ENCODE assay signal across 8 cellular contexts in the genomic region with DNA sequence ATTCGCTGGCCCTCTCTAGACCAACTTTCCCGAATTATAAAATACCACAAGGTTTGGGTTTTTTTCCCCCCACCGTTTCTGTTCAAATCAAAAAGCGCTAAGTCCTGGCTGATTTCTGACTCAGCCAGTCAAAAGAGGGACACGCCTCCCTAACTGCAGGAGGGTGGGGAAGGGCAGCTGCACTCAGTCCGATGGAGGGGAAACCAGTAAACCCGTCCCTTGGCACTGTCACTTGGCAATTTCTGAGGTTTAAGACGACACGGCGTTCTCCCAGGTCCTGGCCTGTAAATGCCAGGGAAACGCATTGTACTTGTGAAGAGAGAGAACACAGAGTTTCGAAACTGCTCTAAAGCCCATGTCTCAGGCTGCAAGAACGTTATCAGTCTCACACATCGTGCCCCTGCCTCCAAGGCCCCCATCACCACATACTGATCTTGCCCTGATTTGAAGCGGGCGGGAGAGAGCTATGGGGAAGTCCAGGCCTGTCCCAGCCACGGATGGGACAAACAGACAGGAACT. TPM values are rescaled to one million over a fixed set of nuclear protein-coding genes. Genes with fewer than 3 reads are reported as not detected.
A peak's percentile ranks its signal among the peaks of the same experiment; 100 is the strongest.
DNase-seq lines count a peak whose midpoint lies in the region; ATAC-seq and TF ChIP-seq lines count a peak whose summit lies in the region.

No MANE protein-coding gene starts in this region.

- H3K27me3 ChIP-seq in endodermal cell (ENCODE audit: control insufficient read depth, insufficient read depth, low read length, poor library complexity, severe bottlenecking): no peaks in the 10 kb centered on the region
- no peaks in the 10 kb centered on the region for H3K27me3 ChIP-seq in naive thymus-derived CD4-positive, alpha-beta T cell (ENCODE audit: control insufficient read depth in 2 of 2, insufficient read depth in 2 of 2, low read length in 2 of 2)

- POLR2A ChIA-PET in naive thymus-derived CD4-positive, alpha-beta T cell (lab: Charles Lee): no interaction called here

- no peak overlapping the region for H3K27ac Mint-ChIP-seq in endodermal cell
- no peak overlapping the region for H3K27ac Mint-ChIP-seq in naive thymus-derived CD4-positive, alpha-beta T cell
- H3K27ac Mint-ChIP-seq in effector memory CD8-positive, alpha-beta T cell: no peak overlapping the region

- H3K9ac ChIP-seq in endodermal cell (ENCODE audit: extremely low read depth, low read length, poor library complexity, severe bottlenecking): no peak overlapping the region

- no peak overlapping the region for H3K27ac ChIP-seq in endodermal cell (ENCODE audit: low read depth, low read length)
- no peak overlapping the region for H3K27ac ChIP-seq in naive thymus-derived CD4-positive, alpha-beta T cell (ENCODE audit: low read depth, low read length)

- WGBS in endodermal cell (ENCODE audit: insufficient coverage in 1 of 2, insufficient read length in 1 of 2), 2 experiments: 39 to 50% methylated on average over 13 to 17 of the region's 17 CpGs

- peak; percentile 65 for DNase-seq in AG09309 (ENCODE audit: low read depth)
- DNase-seq in LHCN-M2 (ENCODE audit: low read depth): peak; percentile 90
- peak; percentile 68 for DNase-seq in endodermal cell
- DNase-seq in naive thymus-derived CD4-positive, alpha-beta T cell: no peak
- no peak for DNase-seq in effector memory CD8-positive, alpha-beta T cell
- DNase-seq in GM20000 (ENCODE audit: low spot score): no peak
- no peak for DNase-seq in activated CD4-positive, alpha-beta T cell treated with anti-CD3 and anti-CD28 coated beads for 48 hours

- CTCF ChIA-PET in naive thymus-derived CD4-positive, alpha-beta T cell (lab: Charles Lee): no interaction called here

- H3K9me3 Mint-ChIP-seq in endodermal cell: no peaks in the 10 kb centered on the region
- no peaks in the 10 kb centered on the region for H3K9me3 Mint-ChIP-seq in naive thymus-derived CD4-positive, alpha-beta T cell
- H3K9me3 Mint-ChIP-seq in effector memory CD8-positive, alpha-beta T cell: no peaks in the 10 kb centered on the region

- ATAC-seq in naive thymus-derived CD4-positive, alpha-beta T cell: peak; percentile 44
- ATAC-seq in GM21360 (IDR thresholded peaks at IDR 0.05; ENCODE audit: unreplicated experiment): no peak
- ATAC-seq in effector memory CD8-positive, alpha-beta T cell (replicated peaks): no peak

- no peaks in the 10 kb centered on the region for H3K36me3 Mint-ChIP-seq in endodermal cell (ENCODE audit: low read depth)
- no peaks in the 10 kb centered on the region for H3K36me3 Mint-ChIP-seq in naive thymus-derived CD4-positive, alpha-beta T cell
- peaks cover 2% of the 10 kb centered on the region for H3K36me3 Mint-ChIP-seq in effector memory CD8-positive, alpha-beta T cell (ENCODE audit: insufficient read depth)

- no peak overlapping the region for H3K4me3 Mint-ChIP-seq in endodermal cell
- H3K4me3 Mint-ChIP-seq in naive thymus-derived CD4-positive, alpha-beta T cell: no peak overlapping the region
- H3K4me3 Mint-ChIP-seq in effector memory CD8-positive, alpha-beta T cell: no peak overlapping the region

- H3K9me3 ChIP-seq in endodermal cell (ENCODE audit: control insufficient read depth, low read length): no peaks in the 10 kb centered on the region
- no peaks in the 10 kb centered on the region for H3K9me3 ChIP-seq in naive thymus-derived CD4-positive, alpha-beta T cell (ENCODE audit: control insufficient read depth in 2 of 3, low read length in 3 of 3)

- H3K4me1 ChIP-seq in endodermal cell (ENCODE audit: control insufficient read depth, insufficient read depth, low read length): peaks cover 9% of the 10 kb centered on the region
- H3K4me1 ChIP-seq in naive thymus-derived CD4-positive, alpha-beta T cell (ENCODE audit: control insufficient read depth in 2 of 2, insufficient read depth in 2 of 2, low read length in 2 of 2): no peaks in the 10 kb centered on the region

- H3K27me3 Mint-ChIP-seq in endodermal cell (ENCODE audit: insufficient read depth): peaks cover 2% of the 10 kb centered on the region
- no peaks in the 10 kb centered on the region for H3K27me3 Mint-ChIP-seq in naive thymus-derived CD4-positive, alpha-beta T cell
- H3K27me3 Mint-ChIP-seq in effector memory CD8-positive, alpha-beta T cell: no peaks in the 10 kb centered on the region

- H3K4me1 Mint-ChIP-seq in endodermal cell: peaks cover 39% of the 10 kb centered on the region
- peaks cover 0 to 10% (median 0%) of the 10 kb centered on the region in 7 donors for H3K4me1 Mint-ChIP-seq in naive thymus-derived CD4-positive, alpha-beta T cell
- no peaks in the 10 kb centered on the region for H3K4me1 Mint-ChIP-seq in effector memory CD8-positive, alpha-beta T cell (ENCODE audit: low read depth in 2 of 2)

- TF ChIP-seq CTCF in AG09309 (IDR thresholded peaks at IDR 0.05; ENCODE audit: control insufficient read depth, insufficient read depth, low read depth, low read length, missing control alignments) (no peak), endodermal cell (conservative IDR thresholded peaks at IDR 0.05) (no peak), GM20000 (IDR thresholded peaks at IDR 0.05; ENCODE audit: extremely low read depth, missing control alignments) (no peak)

- no peaks in the 10 kb centered on the region for H3K36me3 ChIP-seq in endodermal cell (ENCODE audit: control insufficient read depth, insufficient read depth, low read length)
- no peaks in the 10 kb centered on the region for H3K36me3 ChIP-seq in naive thymus-derived CD4-positive, alpha-beta T cell (ENCODE audit: control insufficient read depth in 2 of 3, insufficient read depth in 3 of 3, low read length in 3 of 3)

- H3K4me3 ChIP-seq in AG09309 (ENCODE audit: control insufficient read depth, low read depth, low read length) (peak overlapping the region; percentile 23), endodermal cell (ENCODE audit: low read length) (no peak overlapping the region)
- H3K4me3 ChIP-seq in naive thymus-derived CD4-positive, alpha-beta T cell (ENCODE audit: low read length): no peak overlapping the region

- intact Hi-C loops in naive thymus-derived CD4-positive, alpha-beta T cell (cut with micrococcal nuclease): no loop called here

RNA-seq across cellular contexts. Expression of a gene that starts 57.9 kb away (rescaled TPM):
- total RNA-seq in LHCN-M2 (2014; rRNA removed) (3.9 and 5.1 TPM in 2 replicates), endodermal cell (1 to 10 TPM in 1 of 2 donors, under 1 TPM in 1; 0.79 to 2.2 TPM)
- polyA plus RNA-seq in LHCN-M2 (2012): 6.3 TPM
- polyA plus RNA-seq in endodermal cell (2013, experiment 1 of 2): 9.3 TPM
- 10.4 TPM for polyA plus RNA-seq in endodermal cell (2013, experiment 2 of 2)
- 1 to 10 TPM; 1.5 to 9.8 (median 2.2) TPM for total RNA-seq in naive thymus-derived CD4-positive, alpha-beta T cell
- under 1 TPM; 0.09 to 0.21 TPM for polyA plus RNA-seq in naive thymus-derived CD4-positive, alpha-beta T cell

Comparison
In these comparisons a context has a peak if more than half of its experiments do, and no peak if none do; other contexts are left out.
1. DNase-seq: peak in AG09309 (single experiment), LHCN-M2 (single experiment) and endodermal cell (single experiment); none in naive thymus-derived CD4-positive, alpha-beta T cell (0 of 9), effector memory CD8-positive, alpha-beta T cell (0 of 3), GM20000 (single experiment) and activated CD4-positive, alpha-beta T cell treated with anti-CD3 and anti-CD28 coated beads for 48 hours (single experiment).